Comparison of ENCODE assay signal across 1 cellular context in genomic region chr13:20093946-20094345, GRCh38.
TF ChIP-seq lines count a peak whose summit lies in the region.

No MANE protein-coding gene starts in this region.

TF ChIP-seq in H1, 55 proteins besides CTCF, POLR2A, EP300 and RAD21 (continued from another document):
- TF ChIP-seq USF2 (IDR thresholded peaks at IDR 0.05; ENCODE audit: low read length) = no peak
- no peak for TF ChIP-seq SRF (IDR thresholded peaks at IDR 0.05; ENCODE audit: low read depth, low read length)
- TF ChIP-seq EZH2 (IDR thresholded peaks at IDR 0.05; ENCODE audit: low read depth, low read length, severe bottlenecking) = no peak
- no peak for TF ChIP-seq SAP30 (IDR thresholded peaks at IDR 0.05; ENCODE audit: insufficient read depth, insufficient replicate concordance, low read length)
- TF ChIP-seq YY1 (IDR thresholded peaks at IDR 0.05; ENCODE audit: low read depth, low read length) = no peak
- TF ChIP-seq POU5F1 (IDR thresholded peaks at IDR 0.05; ENCODE audit: low read depth, low read length) = no peak
- no peak for TF ChIP-seq KDM1A (IDR thresholded peaks at IDR 0.05; ENCODE audit: borderline replicate concordance, low read length)
- TF ChIP-seq E2F6 (IDR thresholded peaks at IDR 0.05) = no peak
- no peak for TF ChIP-seq ATF2 (IDR thresholded peaks at IDR 0.05; ENCODE audit: low read length)
